1 cellular context compared by ENCODE assay signal in genomic region chr9:112495614-112496013, GRCh38.
TF ChIP-seq lines count a peak whose summit lies in the region.

No MANE protein-coding gene starts in this region.

TF ChIP-seq in HepG2, 621 proteins besides CTCF, POLR2A, EP300 and RAD21 (continued from another document):
- TF ChIP-seq AHDC1 (CRISPR knock-in tag; IDR thresholded peaks at IDR 0.05; ENCODE audit: borderline replicate concordance): 0 out of 2 replicates have a peak, but pooled peaks have one; percentile 35
- 0 out of 2 replicates have a peak, but pooled peaks have one; percentile 79 for TF ChIP-seq ZBTB39 (CRISPR knock-in tag; IDR thresholded peaks at IDR 0.05)
- no peak for TF ChIP-seq CBFB (CRISPR knock-in tag; IDR thresholded peaks at IDR 0.05)
- 0 out of 2 replicates have a peak, but pooled peaks have one; percentile 49 for TF ChIP-seq ZNF644 (CRISPR knock-in tag; IDR thresholded peaks at IDR 0.05; ENCODE audit: low read depth)
- 0 out of 2 replicates have a peak, but pooled peaks have one; percentile 25 for TF ChIP-seq SMYD3 (CRISPR knock-in tag; IDR thresholded peaks at IDR 0.05)
- peak; percentile 13; the same call in 1 of the 2 replicates for TF ChIP-seq SAP130 (CRISPR knock-in tag; IDR thresholded peaks at IDR 0.05; ENCODE audit: low read depth)
- TF ChIP-seq THRA (CRISPR knock-in tag; IDR thresholded peaks at IDR 0.05; ENCODE audit: borderline replicate concordance): no peak
- peak; percentile 72 for TF ChIP-seq CEBPG (CRISPR knock-in tag; IDR thresholded peaks at IDR 0.05)
- TF ChIP-seq RFXAP (CRISPR knock-in tag; IDR thresholded peaks at IDR 0.05; ENCODE audit: borderline replicate concordance): no peak
- no peak for TF ChIP-seq LCORL (IDR thresholded peaks at IDR 0.05)
- peak; percentile 35; the same call in 1 of the 2 replicates for TF ChIP-seq LCORL (CRISPR knock-in tag; IDR thresholded peaks at IDR 0.05)
- peak; percentile 58; the same call in 1 of the 2 replicates for TF ChIP-seq CEBPB (IDR thresholded peaks at IDR 0.05; ENCODE audit: borderline replicate concordance, low read depth, low read length)
- 0 out of 2 replicates have a peak, but pooled peaks have one; percentile 10 for TF ChIP-seq ZNF280D (CRISPR knock-in tag; IDR thresholded peaks at IDR 0.05)
- no peak for TF ChIP-seq CC2D1A (CRISPR knock-in tag; IDR thresholded peaks at IDR 0.05)
- TF ChIP-seq ARID2 (CRISPR knock-in tag; IDR thresholded peaks at IDR 0.05; ENCODE audit: borderline replicate concordance): peak; percentile 48; the same call in 1 of the 2 replicates
- TF ChIP-seq SNAPC2 (CRISPR knock-in tag; IDR thresholded peaks at IDR 0.05): peak; percentile 34; the same call in 1 of the 2 replicates
- no peak for TF ChIP-seq HBP1 (CRISPR knock-in tag; IDR thresholded peaks at IDR 0.05; ENCODE audit: low read depth)
- peak; percentile 73; the same call in 1 of the 2 replicates for TF ChIP-seq TEF (CRISPR knock-in tag; IDR thresholded peaks at IDR 0.05)
- TF ChIP-seq MTA1 (CRISPR knock-in tag; IDR thresholded peaks at IDR 0.05; ENCODE audit: borderline replicate concordance): no peak
- TF ChIP-seq EED (CRISPR knock-in tag; IDR thresholded peaks at IDR 0.05): no peak
- TF ChIP-seq ZNF777 (CRISPR knock-in tag; IDR thresholded peaks at IDR 0.05): no peak
- TF ChIP-seq TARDBP (CRISPR knock-in tag; IDR thresholded peaks at IDR 0.05): peak; percentile 41; the same call in 1 of the 2 replicates
- TF ChIP-seq ZNF781 (CRISPR knock-in tag; IDR thresholded peaks at IDR 0.05; ENCODE audit: borderline replicate concordance, not compliant biosample characterization): no peak
- TF ChIP-seq ELF3 (CRISPR knock-in tag; IDR thresholded peaks at IDR 0.05): no peak
- TF ChIP-seq SPEN (CRISPR knock-in tag; IDR thresholded peaks at IDR 0.05; ENCODE audit: low read depth): no peak
- no peak for TF ChIP-seq NR2F1 (CRISPR knock-in tag; IDR thresholded peaks at IDR 0.05)
- TF ChIP-seq SOX13 (IDR thresholded peaks at IDR 0.05): no peak
- TF ChIP-seq SOX13 (CRISPR knock-in tag; conservative IDR thresholded peaks at IDR 0.05 in 1 of 2, IDR thresholded peaks at IDR 0.05 in 1 of 2): peak in 1 of 2 experiments; percentile 40; a peak in 1 of 4 replicates
- no peak for TF ChIP-seq GTF3A (CRISPR knock-in tag; conservative IDR thresholded peaks at IDR 0.05)
- no peak for TF ChIP-seq ZNF451 (CRISPR knock-in tag; IDR thresholded peaks at IDR 0.05)
- no peak for TF ChIP-seq HMGA1 (CRISPR knock-in tag; conservative IDR thresholded peaks at IDR 0.05)
- peak; percentile 47; the same call in 1 of the 2 replicates for TF ChIP-seq TOPORS (CRISPR knock-in tag; IDR thresholded peaks at IDR 0.05)
- TF ChIP-seq CERS6 (CRISPR knock-in tag; IDR thresholded peaks at IDR 0.05): no peak
TF ChIP-seq in HepG2: peak in this region for 15.
